Comparison of ENCODE assay signal across 22 cellular contexts in genomic region chrX:139078342-139078741, GRCh38.
"Had no signal": no experiment of that assay in that cellular context is flagged by ENCODE, and none has a peak within 500 bp of the region (broad histone marks: within the 10 kb centered on the region; RNA-seq: fewer than 3 reads in every experiment).

No MANE protein-coding gene starts in this region.

- H3K36me3 ChIP-seq: adrenal gland, breast epithelium, colonic mucosa, WERI-Rb-1 had no signal

- ATAC-seq: activated CD4-positive, alpha-beta T cell treated with anti-CD3 and anti-CD28 coated beads for 36 hours; activated T-helper 17 cell treated with anti-CD3 and anti-CD28 coated beads, Interleukin-2, amount 50 U/mL, for 72 hours had no signal

- H3K4me3 ChIP-seq: adrenal gland, breast epithelium, colonic mucosa had no signal

- H3K27me3 ChIP-seq: colonic mucosa had no signal

- H3K27ac ChIP-seq: adrenal gland, breast epithelium, colonic mucosa, WERI-Rb-1 had no signal

- DNase-seq: activated CD4-positive, alpha-beta memory T cell treated with anti-CD3 and anti-CD28 coated beads, Interleukin-2, amount 10 ng/mL, durations not matched to agents 7 days and 5 days; activated CD4-positive, alpha-beta T cell treated with anti-CD3 and anti-CD28 coated beads for 36 hours; activated CD4-positive, alpha-beta T cell treated with anti-CD3 and anti-CD28 coated beads, Interleukin-2, amount 50 U/mL, for 1 hour; activated gamma-delta T cell treated with Interleukin-2 at 50 U/mL for 16 hours; activated naive CD4-positive, alpha-beta T cell treated with anti-CD3 and anti-CD28 coated beads, Interleukin-2, amount 10 ng/mL, durations not matched to agents 7 days and 5 days; activated naive CD8-positive, alpha-beta T cell treated with anti-CD3 and anti-CD28 coated beads for 36 hours; activated T-cell treated with anti-CD3 and anti-CD28 coated beads for 4 hours; activated T-cell treated with anti-CD3 and anti-CD28 coated beads, Interleukin-2, amount 50 U/mL, for 48 hours; adrenal gland; anterior cingulate cortex; caudate nucleus; colonic mucosa; NCI-H1092 treated with DMSO at 0.1 percent for 48 hours; NCI-H1417 treated with DMSO at 0.1 percent for 48 hours; NCI-H1694; NCI-H2029; NCI-H446; NCI-H524; SIG-M5; WERI-Rb-1 had no signal

- H3K4me1 ChIP-seq: adrenal gland, breast epithelium, colonic mucosa had no signal

- H3K9me3 ChIP-seq: adrenal gland, breast epithelium, colonic mucosa had no signal
